21 cellular contexts compared by ENCODE assay signal in genomic region chr6:27556406-27556805, GRCh38.
"Had no signal": no experiment of that assay in that cellular context is flagged by ENCODE, and none has a peak within 500 bp of the region (broad histone marks: within the 10 kb centered on the region; RNA-seq: fewer than 3 reads in every experiment).

No MANE protein-coding gene starts in this region.

- H3K4me3 ChIP-seq: dorsolateral prefrontal cortex, gastrocnemius medialis, heart right ventricle, left ventricle myocardium inferior, lower lobe of right lung, psoas muscle, right lobe of liver, testis, tibial nerve had no signal

- H3K4me3 Mint-ChIP-seq: stimulated activated effector memory CD8-positive, alpha-beta T cell treated with anti-CD3 and anti-CD28 coated beads, Interleukin-12 subunit alpha, Interleukin-12 subunit beta, amount 100 ng/mL, for 72 hours; stimulated activated naive CD8-positive, alpha-beta T cell treated with anti-CD3 and anti-CD28 coated beads, Interleukin-15, Interleukin-2, amounts not matched to agents 100 ng/mL and 50 ng/mL, for 24 hours had no signal

- H3K27me3 ChIP-seq: testis had no signal

- H3K36me3 ChIP-seq: gastrocnemius medialis, heart right ventricle, left ventricle myocardium inferior, lower lobe of right lung, neutrophil, right lobe of liver, tibial nerve had no signal

- H3K27ac ChIP-seq: dorsolateral prefrontal cortex, gastrocnemius medialis, heart right ventricle, left ventricle myocardium inferior, lower lobe of right lung, neutrophil, psoas muscle, right lobe of liver, testis, tibial nerve had no signal

- H3K9me3 Mint-ChIP-seq: stimulated activated effector memory CD8-positive, alpha-beta T cell treated with anti-CD3 and anti-CD28 coated beads, Interleukin-12 subunit alpha, Interleukin-12 subunit beta, amount 100 ng/mL, for 72 hours had no signal

- H3K27ac Mint-ChIP-seq: naive thymus-derived CD8-positive, alpha-beta T cell; stimulated activated effector memory CD8-positive, alpha-beta T cell treated with anti-CD3 and anti-CD28 coated beads, Interleukin-12 subunit alpha, Interleukin-12 subunit beta, amount 100 ng/mL, for 72 hours; stimulated activated naive CD8-positive, alpha-beta T cell treated with anti-CD3 and anti-CD28 coated beads, Interleukin-15, Interleukin-2, amounts not matched to agents 100 ng/mL and 50 ng/mL, for 24 hours had no signal

- DNase-seq: cortex of kidney; dorsolateral prefrontal cortex; effector CD8-positive, alpha-beta T cell; gastrocnemius medialis; heart right ventricle; hypothalamus; left ventricle myocardium inferior; lower lobe of right lung; mesenchymal stem cell; naive thymus-derived CD8-positive, alpha-beta T cell; psoas muscle; retina; right lobe of liver; stimulated activated CD4-positive, alpha-beta T cell treated with anti-CD3 and anti-CD28 coated beads, Interleukin-4, amount 100 ng/mL, for 1 hour; stimulated activated CD8-positive, alpha-beta memory T cell treated with anti-CD3 and anti-CD28 coated beads, Interleukin-4, amount 100 ng/mL, for 48 hours; testis had no signal

- H3K9me3 ChIP-seq: gastrocnemius medialis, heart right ventricle, left ventricle myocardium inferior, lower lobe of right lung, neutrophil, psoas muscle, right lobe of liver, testis, tibial nerve had no signal

- ATAC-seq: esophagus mucosa; gastrocnemius medialis; heart right ventricle; lower lobe of right lung; naive thymus-derived CD8-positive, alpha-beta T cell; psoas muscle; right lobe of liver; stimulated activated effector memory CD8-positive, alpha-beta T cell treated with anti-CD3 and anti-CD28 coated beads, Interleukin-12 subunit alpha, Interleukin-12 subunit beta, amount 100 ng/mL, for 72 hours had no signal

- H3K4me1 ChIP-seq: gastrocnemius medialis, left ventricle myocardium inferior, lower lobe of right lung, psoas muscle, right lobe of liver, testis had no signal
